In genomic region chr19:3369337-3370213, GRCh38 we compare ENCODE assay signal across 1 cellular context.
TF ChIP-seq lines count a peak whose summit lies in the region.

No MANE protein-coding gene starts in this region.

TF ChIP-seq in GM12878, 131 proteins besides CTCF, POLR2A, EP300 and RAD21 (continued from another document):
- TF ChIP-seq BCLAF1 (IDR thresholded peaks at IDR 0.05) (no peak), IRF4 (IDR thresholded peaks at IDR 0.05; ENCODE audit: low read depth, low read length) (no peak), CREM (IDR thresholded peaks at IDR 0.05; ENCODE audit: low read depth) (no peak), GABPA (IDR thresholded peaks at IDR 0.05; ENCODE audit: low read depth) (no peak), MYB (IDR thresholded peaks at IDR 0.05; ENCODE audit: borderline replicate concordance, low read depth, low read length) (no peak), HDGF (IDR thresholded peaks at IDR 0.05) (0 out of 2 replicates have a peak, but pooled peaks have one; percentile 16), TBL1XR1 (IDR thresholded peaks at IDR 0.05; ENCODE audit: low read depth, low read length) (no peak), PAX8 (IDR thresholded peaks at IDR 0.05) (no peak), CBX3 (IDR thresholded peaks at IDR 0.05; ENCODE audit: borderline replicate concordance, low read depth) (no peak), NR2C1 (IDR thresholded peaks at IDR 0.05) (no peak), SREBF1 (IDR thresholded peaks at IDR 0.05; ENCODE audit: low read length) (no peak), MTA3 (IDR thresholded peaks at IDR 0.05; ENCODE audit: borderline replicate concordance, low read length) (no peak), HDAC6 (IDR thresholded peaks at IDR 0.05; ENCODE audit: unreplicated experiment) (no peak), TARDBP (IDR thresholded peaks at IDR 0.05; ENCODE audit: borderline replicate concordance) (no peak), SPI1 (IDR thresholded peaks at IDR 0.05; ENCODE audit: borderline replicate concordance, insufficient read depth, low read depth, low read length) (peak; percentile 68), NR2C2 (IDR thresholded peaks at IDR 0.05; ENCODE audit: borderline replicate concordance, control insufficient read depth, insufficient read length, low read depth) (no peak), ZSCAN29 (IDR thresholded peaks at IDR 0.05) (no peak)
TF ChIP-seq in GM12878: peak in this region for 22.
